In the genomic region with DNA sequence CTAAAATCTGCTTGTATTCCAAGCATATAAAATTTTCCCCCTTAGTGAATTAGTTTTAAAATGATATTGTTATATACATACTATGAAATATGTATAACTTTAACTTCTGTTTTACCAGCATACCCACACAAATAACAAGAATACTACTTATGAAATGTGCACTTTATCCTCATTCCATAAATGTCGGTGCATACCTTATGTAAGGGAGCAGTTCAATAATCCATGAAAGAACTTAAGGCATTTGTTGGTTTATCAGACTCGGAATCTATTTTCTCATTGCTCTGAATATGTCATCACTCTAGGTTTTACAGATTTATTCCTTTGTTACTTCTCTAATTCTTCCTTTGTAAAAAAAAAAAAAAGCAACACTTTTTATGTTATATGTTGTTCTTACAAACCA, we compare ENCODE assay signal across 25 cellular contexts. TPM values are rescaled to one million over a fixed set of nuclear protein-coding genes. Genes with fewer than 3 reads are reported as not detected.
DNase-seq lines count a peak whose midpoint lies in the region; FAIRE-seq and TF ChIP-seq lines count a peak whose summit lies in the region.
"Had no signal": no experiment of that assay in that cellular context is flagged by ENCODE, and none has a peak within 500 bp of the region (broad histone marks: within the 10 kb centered on the region; RNA-seq: fewer than 3 reads in every experiment).

No MANE protein-coding gene starts in this region.

- WGBS in testis, 2 donors: 37 to 54% methylated on average over 2 of the region's 2 CpGs
- 47 to 78% (median 48%) methylated on average over 2 of the region's 2 CpGs for WGBS in adrenal gland, 4 donors

- FAIRE-seq in G401.6 (lab: Jason Lieb, UNC) (peak; percentile 99), GM12892 (lab: Jason Lieb, UNC) (peak; percentile 50)
- FAIRE-seq: A204.1, GM12891, GM18507 had no signal

- intact Hi-C loops in testis (cut with DNase I; ENCODE audit: low total_unique reads) (no loop called here), adrenal gland (cut with DNase I) (no loop called here)

- TF ChIP-seq POLR2A in GM12892 (IDR thresholded peaks at IDR 0.05; ENCODE audit: low read depth, low read length) (no peak), testis (IDR thresholded peaks at IDR 0.05) (no peak), adrenal gland (IDR thresholded peaks at IDR 0.05) (no peak)

- H3K4me1 ChIP-seq in testis (peaks cover 6% of the 10 kb centered on the region), adrenal gland (replicated peaks in 1 of 2) (no peaks in the 10 kb centered on the region)
- H3K4me1 ChIP-seq: BE2C, BLaER1 had no signal

- no peaks in the 10 kb centered on the region for H3K4me1 Mint-ChIP-seq in type B pancreatic cell (ENCODE audit: unreplicated experiment)
- H3K4me1 Mint-ChIP-seq: CD14-positive monocyte; CD4-positive, alpha-beta memory T cell; CD4-positive, CD25-positive, alpha-beta regulatory T cell; CD8-positive, alpha-beta memory T cell had no signal

- H3K4me3 Mint-ChIP-seq in type B pancreatic cell: no peak overlapping the region
- H3K4me3 Mint-ChIP-seq: CD14-positive monocyte; CD4-positive, alpha-beta memory T cell; CD4-positive, CD25-positive, alpha-beta regulatory T cell; CD8-positive, alpha-beta memory T cell had no signal

- H3K27me3 ChIP-seq in testis (no peaks in the 10 kb centered on the region), adrenal gland (no peaks in the 10 kb centered on the region)
- H3K27me3 ChIP-seq: BLaER1 had no signal

- no peaks in the 10 kb centered on the region for H3K27me3 Mint-ChIP-seq in type B pancreatic cell

- no peak overlapping the region for H3K27ac Mint-ChIP-seq in type B pancreatic cell
- H3K27ac Mint-ChIP-seq: CD14-positive monocyte; CD4-positive, alpha-beta memory T cell; CD4-positive, CD25-positive, alpha-beta regulatory T cell; CD8-positive, alpha-beta memory T cell had no signal

- peaks cover 1% of the 10 kb centered on the region for H3K9me3 Mint-ChIP-seq in type B pancreatic cell

- TF ChIP-seq CTCF in testis (IDR thresholded peaks at IDR 0.05) (no peak), adrenal gland (IDR thresholded peaks at IDR 0.05) (no peak), type B pancreatic cell (conservative IDR thresholded peaks at IDR 0.05) (no peak)

- DNase-seq in GM12892 (ENCODE audit: insufficient read length) (no peak), testis (no peak), adrenal gland (no peak), type B pancreatic cell (ENCODE audit: extremely low spot score, unreplicated experiment) (no peak)
- DNase-seq: 8988T; ACHN; BE2C; C1 segment of cervical spinal cord; CD4-positive, alpha-beta memory T cell; CD4-positive, CD25-positive, alpha-beta regulatory T cell; CD8-positive, alpha-beta memory T cell; COR-L47; DMS 273 treated with DMSO at 0.1 percent for 48 hours; DMS153; DMS53; DMS79; DND-41; EL; GF-D8 had no signal

- H3K9me3 ChIP-seq in testis: no peaks in the 10 kb centered on the region
- H3K9me3 ChIP-seq in adrenal gland (replicated peaks in 1 of 3): no peaks in the 10 kb centered on the region
- H3K9me3 ChIP-seq: BE2C, BLaER1 had no signal

- no peaks in the 10 kb centered on the region for H3K36me3 Mint-ChIP-seq in type B pancreatic cell
- H3K36me3 Mint-ChIP-seq: CD14-positive monocyte; CD4-positive, alpha-beta memory T cell; CD4-positive, CD25-positive, alpha-beta regulatory T cell had no signal

- peak overlapping the region; percentile 48 to 50 for H3K27ac ChIP-seq in testis
- H3K27ac ChIP-seq in adrenal gland: no peak overlapping the region
- H3K27ac ChIP-seq: BLaER1 had no signal

- H3K36me3 ChIP-seq in testis (ENCODE audit: low read depth, missing control alignments): no peaks in the 10 kb centered on the region
- no peaks in the 10 kb centered on the region for H3K36me3 ChIP-seq in adrenal gland (replicated peaks in 1 of 2)
- H3K36me3 ChIP-seq: BE2C, BLaER1 had no signal

- H3K4me3 ChIP-seq in testis (no peak overlapping the region), adrenal gland (no peak overlapping the region)
- H3K4me3 ChIP-seq: BLaER1 had no signal

RNA-seq across cellular contexts. Expression of a gene that starts 12.5 kb away (rescaled TPM):
- polyA plus RNA-seq in GM12892 (2012; ENCODE audit: missing spikeins): 88.5 TPM
- 100 to 1,000 TPM; 318 to 368 TPM for total RNA-seq in testis
- polyA plus RNA-seq in testis (ENCODE audit: insufficient read depth, low read depth, low replicate concordance): 457 TPM
- total RNA-seq in adrenal gland: 100 to 1,000 TPM in 4 of 8 donors, 10 to 100 TPM in 4; 58.0 to 128 (median 103) TPM
- 100 to 1,000 TPM in 2 of 3 donors, 10 to 100 TPM in 1; 97.1 to 113 (median 103) TPM for polyA plus RNA-seq in adrenal gland
- 71.3 and 84.3 TPM in 2 replicates for total RNA-seq in type B pancreatic cell (ENCODE audit: low replicate concordance)

Comparison
In these comparisons a context has a peak if more than half of its experiments do, and no peak if none do; other contexts are left out.
1. H3K27ac ChIP-seq: peak in testis (2 of 2); none in adrenal gland (0 of 5).